In genomic region chr12:30678221-30678620, GRCh38 we compare ENCODE assay signal across 6 cellular contexts.
"Had no signal": no experiment of that assay in that cellular context is flagged by ENCODE, and none has a peak within 500 bp of the region (broad histone marks: within the 10 kb centered on the region; RNA-seq: fewer than 3 reads in every experiment).

No MANE protein-coding gene starts in this region.

- H3K27ac Mint-ChIP-seq: IgD-negative memory B cell had no signal

- H3K27ac ChIP-seq: HL-60 had no signal

- H3K27me3 Mint-ChIP-seq: IgD-negative memory B cell had no signal

- DNase-seq: IMR-90, KBM-7 had no signal

- H3K4me3 ChIP-seq: K562 had no signal

- ATAC-seq: HepG2, K562 had no signal

- H3K4me3 Mint-ChIP-seq: IgD-negative memory B cell had no signal

- H3K4me1 Mint-ChIP-seq: IgD-negative memory B cell had no signal
